8 cellular contexts compared by ENCODE assay signal in the genomic region with DNA sequence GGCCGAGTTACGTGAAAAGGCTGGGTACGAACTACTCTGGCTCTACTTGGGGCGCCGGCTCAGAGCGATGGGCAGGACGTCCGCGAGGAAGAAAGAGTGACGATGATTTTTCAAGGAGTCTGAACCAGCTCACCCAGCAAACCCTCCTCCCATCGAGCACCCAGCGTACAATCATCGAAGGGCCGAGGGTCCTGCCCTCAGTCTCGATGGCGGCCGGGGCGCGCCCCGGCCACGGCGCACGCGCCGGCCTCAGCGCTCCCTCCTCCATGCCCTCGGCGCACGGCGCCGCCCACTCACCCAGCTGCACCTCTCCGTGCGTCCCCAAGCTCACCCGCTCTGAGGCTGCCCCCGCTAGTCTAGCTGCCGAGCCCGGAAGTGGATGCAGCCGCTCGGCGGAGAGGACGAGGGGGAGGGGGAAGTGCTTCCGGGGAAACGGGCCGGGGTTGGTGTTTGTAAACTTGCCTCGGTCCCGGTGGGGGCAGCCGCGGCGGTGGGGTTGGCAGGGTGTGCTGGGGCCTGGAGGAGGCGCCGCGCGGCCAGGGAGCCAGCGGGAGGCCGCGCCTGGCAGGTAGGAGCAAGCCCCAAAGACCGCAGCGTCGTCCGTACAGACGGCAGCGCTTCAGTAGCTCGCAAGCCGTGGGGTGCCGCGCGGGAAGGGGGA. TPM values are rescaled to one million over a fixed set of nuclear protein-coding genes. Genes with fewer than 3 reads are reported as not detected.
DNase-seq lines count a peak whose midpoint lies in the region; ATAC-seq and TF ChIP-seq lines count a peak whose summit lies in the region.

Gene CSAD (minus strand): TSS at position 656 of the 661 bp plus-strand sequence. CDS start 7,455 bp downstream, outside the sequence.
A gene with protein sequence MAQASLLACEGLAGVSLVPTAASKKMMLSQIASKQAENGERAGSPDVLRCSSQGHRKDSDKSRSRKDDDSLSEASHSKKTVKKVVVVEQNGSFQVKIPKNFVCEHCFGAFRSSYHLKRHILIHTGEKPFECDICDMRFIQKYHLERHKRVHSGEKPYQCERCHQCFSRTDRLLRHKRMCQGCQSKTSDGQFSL (plus strand): TSS at position 453 of the 661 bp plus-strand sequence. CDS start 1,262 bp downstream, outside the sequence.

- no peaks in the 10 kb centered on the region for H3K9me3 ChIP-seq in OCI-LY1 (ENCODE audit: low read length)

- DNase-seq in Calu3 (peak; percentile 94), HuH-7 (ENCODE audit: low spot score) (peak; percentile 98), endothelial cell (ENCODE audit: low spot score) (peak; percentile 90), midbrain (lab: John Stamatoyannopoulos, UW) (peak; percentile 97)
- DNase-seq in activated CD8-positive, alpha-beta memory T cell treated with anti-CD3 and anti-CD28 coated beads, Interleukin-2, amount 50 U/mL, for 4 hours = peak; percentile 97
- peak; percentile 98 to 99 for DNase-seq in stimulated activated CD8-positive, alpha-beta memory T cell treated with anti-CD3 and anti-CD28 coated beads, Interleukin-15, amount 100 ng/mL, for 48 hours (ENCODE audit: low read depth in 2 of 2)

- H3K27me3 Mint-ChIP-seq in Calu3 (ENCODE audit: unreplicated experiment) = no peaks in the 10 kb centered on the region
- H3K27me3 Mint-ChIP-seq in endothelial cell (ENCODE audit: unreplicated experiment) = peaks cover 13% of the 10 kb centered on the region

- H3K36me3 Mint-ChIP-seq in Calu3 (ENCODE audit: insufficient read depth, unreplicated experiment) (peaks cover 38% of the 10 kb centered on the region), endothelial cell (ENCODE audit: low read depth, unreplicated experiment) (peaks cover 35% of the 10 kb centered on the region)

- H3K27ac Mint-ChIP-seq in Calu3 (ENCODE audit: unreplicated experiment) (peak within 1 kb of the TSS; percentile 77), endothelial cell (ENCODE audit: unreplicated experiment) (peak within 1 kb of the TSS; percentile 93)

- H3F3A ChIP-seq in OCI-LY1 (ENCODE audit: insufficient read depth, low read length) = no peaks in the 10 kb centered on the region

- peak within 1 kb of the TSS; percentile 97 for H3K4me2 ChIP-seq in OCI-LY1 (ENCODE audit: low read length)

- H3K36me3 ChIP-seq in OCI-LY1 (ENCODE audit: insufficient read depth, low read length) = peaks cover 39% of the 10 kb centered on the region

- H3K4me1 Mint-ChIP-seq in Calu3 (ENCODE audit: low read depth, unreplicated experiment) (peaks cover 23% of the 10 kb centered on the region), endothelial cell (ENCODE audit: unreplicated experiment) (peaks cover 41% of the 10 kb centered on the region)

- peak within 1 kb of the TSS; percentile 86 for H3K9ac ChIP-seq in OCI-LY1 (ENCODE audit: low read length)

- peak within 1 kb of the TSS; percentile 86 for H3K27ac ChIP-seq in OCI-LY1 (ENCODE audit: low read depth, low read length, poor library complexity, severe bottlenecking)

- H3K27me3 ChIP-seq in OCI-LY1 (ENCODE audit: insufficient read depth, low read length) = no peaks in the 10 kb centered on the region

- peak within 1 kb of the TSS; percentile 76 for H3K4me3 ChIP-seq in OCI-LY1 (ENCODE audit: low read depth, low read length, poor library complexity, severe bottlenecking)

- no peaks in the 10 kb centered on the region; the same call in 1 of the 2 replicates for H3K79me2 ChIP-seq in OCI-LY1 (ENCODE audit: insufficient read depth, low read length)

- H3K4me3 Mint-ChIP-seq in Calu3 (ENCODE audit: low read depth, unreplicated experiment) (peak within 1 kb of the TSS; percentile 85), endothelial cell (ENCODE audit: unreplicated experiment) (peak within 1 kb of the TSS; percentile 97)

- H3K9me3 Mint-ChIP-seq in Calu3 (ENCODE audit: low read depth, unreplicated experiment) (no peaks in the 10 kb centered on the region), endothelial cell (ENCODE audit: unreplicated experiment) (no peaks in the 10 kb centered on the region)

- TSS peak; percentile 64 for BruUV-seq in Calu3 (replicated peaks; lab: Mats Ljungman, UMichigan)

- TF ChIP-seq CTCF in Calu3 (IDR thresholded peaks at IDR 0.05; ENCODE audit: unreplicated experiment) = no peak
- no peak for TF ChIP-seq CTCF in OCI-LY1 (IDR thresholded peaks at IDR 0.05; ENCODE audit: low read length)
- TF ChIP-seq CTCF in endothelial cell (IDR thresholded peaks at IDR 0.05; ENCODE audit: unreplicated experiment) = no peak

- no peaks in the 10 kb centered on the region for H4K20me1 ChIP-seq in OCI-LY1 (ENCODE audit: insufficient read depth, low read length)

- no peaks in the 10 kb centered on the region for H3K9me2 ChIP-seq in OCI-LY1 (ENCODE audit: low read depth, low read length)

- peak; percentile 91 for ATAC-seq in GM21515 (IDR thresholded peaks at IDR 0.05; ENCODE audit: unreplicated experiment)

- H3K4me1 ChIP-seq in OCI-LY1 (ENCODE audit: insufficient read depth, low read length, severe bottlenecking) = peaks cover 34% of the 10 kb centered on the region

- CTCF ChIA-PET in Calu3 (lab: Charles Lee) = interaction anchor here (0.6 to 1.7 kb wide), 4 partner anchors 17 to 133 kb away, joined by 3 to 11 read pairs (median 5); no protein-coding TSS in a partner anchor

- H2AFZ ChIP-seq in OCI-LY1 (ENCODE audit: low read length) = peak within 1 kb of the TSS; percentile 82; the same call in 1 of the 2 replicates

- intact Hi-C loops in Calu3 (cut with micrococcal nuclease; ENCODE audit: unreplicated experiment) = no loop called here

RNA-seq across cellular contexts. Expression of gene CSAD, which starts in this region (rescaled TPM):
- 12.2 and 24.0 TPM in 2 replicates for total RNA-seq in Calu3 (2022)
- total RNA-seq in endothelial cell (ENCODE audit: unreplicated experiment) = 23.8 TPM

RNA-seq across cellular contexts. Expression of the second gene that starts in this region (rescaled TPM):
- 30.3 and 32.7 TPM in 2 replicates for total RNA-seq in Calu3 (2022)
- 47.6 TPM for total RNA-seq in endothelial cell (ENCODE audit: unreplicated experiment)

Comparison
In these comparisons a context has a peak if more than half of its experiments do, and no peak if none do; other contexts are left out.
1. Peak in every context shown above with its lines: DNase-seq, ATAC-seq, H3K4me3 ChIP-seq and H3K27ac ChIP-seq.